Comparison of ENCODE assay signal across 26 cellular contexts in genomic region chr18:63544017-63544416, GRCh38. TPM values are rescaled to one million over a fixed set of nuclear protein-coding genes. Genes with fewer than 3 reads are reported as not detected.
DNase-seq lines count a peak whose midpoint lies in the region; ATAC-seq, FAIRE-seq and TF ChIP-seq lines count a peak whose summit lies in the region.
"Had no signal": no experiment of that assay in that cellular context is flagged by ENCODE, and none has a peak within 500 bp of the region (broad histone marks: within the 10 kb centered on the region; RNA-seq: fewer than 3 reads in every experiment).

No MANE protein-coding gene starts in this region.

- no peak overlapping the region for H3K4ac ChIP-seq in neuronal stem cell (ENCODE audit: low read length)

- TF ChIP-seq RAD21 in GM12878 (IDR thresholded peaks at IDR 0.05; ENCODE audit: insufficient read depth, low read depth, low read length) = no peak

- no peak for TF ChIP-seq CTCF in GM12878 (IDR thresholded peaks at IDR 0.05 in 2 of 3, conservative IDR thresholded peaks at IDR 0.05 in 1 of 3; ENCODE audit: control insufficient read depth in 2 of 3, extremely low read depth in 1 of 3, insufficient read depth in 1 of 3, low read depth in 3 of 3, low read length in 3 of 3)
- no peak for TF ChIP-seq CTCF in heart right ventricle (IDR thresholded peaks at IDR 0.05)

- no peak for FAIRE-seq in GM12878 (lab: Jason Lieb, UNC)
- FAIRE-seq: A204.1, G401.6, GM12892, GM18507 had no signal

- SMC1A ChIA-PET in GM12878 (lab: Charles Lee; ENCODE audit: uncharacterized antibody, unreplicated experiment) = interaction anchor here (1.0 to 1.2 kb wide), 3 partner anchors 14 to 34 kb away, joined by 3 to 4 read pairs (median 3); no protein-coding TSS in a partner anchor

- no peak overlapping the region for H3K18ac ChIP-seq in neuronal stem cell (ENCODE audit: low read length)

- H2BK5ac ChIP-seq in neuronal stem cell (ENCODE audit: low read length) = no peak overlapping the region

- no peaks in the 10 kb centered on the region for H3K79me2 ChIP-seq in GM12878 (ENCODE audit: control insufficient read depth, insufficient read depth, low read length)

- H4K8ac ChIP-seq in neuronal stem cell (ENCODE audit: low read depth, low read length) = no peak overlapping the region

- H3K36me3 ChIP-seq in GM12878 (ENCODE audit: control insufficient read depth in 2 of 2, insufficient read depth in 2 of 2, low read length in 1 of 2) (no peaks in the 10 kb centered on the region), neuronal stem cell (replicated peaks in 1 of 2; ENCODE audit: control insufficient read depth in 2 of 2, insufficient read depth in 2 of 2, low read length in 2 of 2) (no peaks in the 10 kb centered on the region), heart right ventricle (no peaks in the 10 kb centered on the region)
- H3K36me3 ChIP-seq: BE2C, BLaER1 had no signal

- H2AK5ac ChIP-seq in neuronal stem cell (ENCODE audit: low read depth, low read length) = no peak overlapping the region

- H3K23ac ChIP-seq in neuronal stem cell (ENCODE audit: low read depth, low read length, poor library complexity) = no peak overlapping the region

- H3K27ac ChIP-seq in GM12878 (ENCODE audit: control insufficient read depth, insufficient read depth) = no peak overlapping the region
- H3K27ac ChIP-seq in neuronal stem cell (replicated peaks; ENCODE audit: low read length) = no peak overlapping the region
- H3K27ac ChIP-seq in heart right ventricle = no peak overlapping the region
- H3K27ac ChIP-seq: BLaER1 had no signal

- H3K4me1 ChIP-seq in GM12878 (ENCODE audit: control insufficient read depth, insufficient read depth, low read length) (no peaks in the 10 kb centered on the region), neuronal stem cell (ENCODE audit: control insufficient read depth in 2 of 2, insufficient read depth in 1 of 2, low read depth in 1 of 2, low read length in 2 of 2) (peaks cover 4 to 20% of the 10 kb centered on the region in 2 donors), heart right ventricle (no peaks in the 10 kb centered on the region)
- H3K4me1 ChIP-seq: BE2C, BLaER1 had no signal

- no peaks in the 10 kb centered on the region for H4K20me1 ChIP-seq in GM12878 (ENCODE audit: control insufficient read depth, insufficient read depth)
- H4K20me1 ChIP-seq: BLaER1 had no signal

- intact Hi-C loops in GM12878 (cut with micrococcal nuclease; ENCODE audit: unreplicated experiment) (no loop called here), heart right ventricle (cut with DNase I) (no loop called here)

- in situ Hi-C loops in GM12878 (cut with MboI) = loop anchor here (10.0 kb wide), 1 partner anchor 61 kb away; no protein-coding TSS in a partner anchor

- H3K4me2 ChIP-seq in GM12878 (ENCODE audit: control insufficient read depth, insufficient read depth) = no peak overlapping the region
- no peak overlapping the region for H3K4me2 ChIP-seq in neuronal stem cell (ENCODE audit: insufficient read depth, low read length, poor library complexity, severe bottlenecking)
- H3K4me2 ChIP-seq: BLaER1 had no signal

- no peak for ATAC-seq in GM12878
- no peak for ATAC-seq in GM21825 (IDR thresholded peaks at IDR 0.05; ENCODE audit: unreplicated experiment)
- no peak for ATAC-seq in heart right ventricle
- no peak for ATAC-seq in GM19328 (IDR thresholded peaks at IDR 0.05; ENCODE audit: unreplicated experiment)
- no peak for ATAC-seq in HG02885 (IDR thresholded peaks at IDR 0.05; ENCODE audit: poor library complexity, unreplicated experiment)

- WGBS in GM12878 (ENCODE audit: insufficient coverage, insufficient replicate concordance, low lambda C conversion rate, missing lambda C conversion rate) = 0% methylated on average over 2 of the region's 2 CpGs
- WGBS in neuronal stem cell (ENCODE audit: extremely low coverage in 2 of 2, insufficient read length in 2 of 2, insufficient replicate concordance in 1 of 2), 2 donors = no CpG with 5 or more reads among the region's 2 CpGs
- WGBS in heart right ventricle, 2 donors = 87 to 93% methylated on average over 2 of the region's 2 CpGs

- no peak overlapping the region for H4K91ac ChIP-seq in neuronal stem cell (ENCODE audit: low read depth, low read length, poor library complexity)

- no peak overlapping the region for H3K14ac ChIP-seq in neuronal stem cell (ENCODE audit: low read length)

- H3K9me3 ChIP-seq in GM12878 (replicated peaks; ENCODE audit: control insufficient read depth, insufficient read depth, low read length) (no peaks in the 10 kb centered on the region), neuronal stem cell (replicated peaks in 1 of 2; ENCODE audit: control insufficient read depth in 2 of 2, insufficient read depth in 1 of 2, low read depth in 1 of 2, low read length in 2 of 2) (no peaks in the 10 kb centered on the region), heart right ventricle (no peaks in the 10 kb centered on the region)
- H3K9me3 ChIP-seq: BE2C, BLaER1 had no signal

- H2BK120ac ChIP-seq in neuronal stem cell (ENCODE audit: low read depth, low read length) = no peak overlapping the region

- no peak for TF ChIP-seq POLR2A in GM12878 (IDR thresholded peaks at IDR 0.05; ENCODE audit: low read depth, low read length)

- no peak overlapping the region for H3K9ac ChIP-seq in GM12878 (ENCODE audit: control insufficient read depth, insufficient read depth, low read length)
- no peak overlapping the region for H3K9ac ChIP-seq in neuronal stem cell (ENCODE audit: low read depth, low read length, poor library complexity)
- H3K9ac ChIP-seq: BLaER1 had no signal

- CTCF ChIA-PET in GM12878 (lab: Yijun Ruan, JAX) = interaction anchor here (0.9 to 1.5 kb wide), 2 partner anchors 9 to 28 kb away, joined by 3 read pairs; no protein-coding TSS in a partner anchor

- TF ChIP-seq EP300 in GM12878 (IDR thresholded peaks at IDR 0.05; ENCODE audit: borderline replicate concordance in 1 of 2, control insufficient read depth in 1 of 2, low read depth in 2 of 2, low read length in 2 of 2) = no peak

- H2AFZ ChIP-seq in GM12878 (ENCODE audit: control insufficient read depth, low read depth, low read length) (no peak overlapping the region), neuronal stem cell (ENCODE audit: low read length) (peak overlapping the region; percentile 36)

- H2BK15ac ChIP-seq in neuronal stem cell (ENCODE audit: low read length) = no peak overlapping the region

- no peaks in the 10 kb centered on the region for H3K79me1 ChIP-seq in neuronal stem cell (ENCODE audit: low read depth, low read length)

- no peak overlapping the region for H2BK12ac ChIP-seq in neuronal stem cell (ENCODE audit: low read length)

- RAD21 ChIA-PET in GM12878 (lab: Charles Lee; ENCODE audit: unreplicated experiment) = interaction anchor here (1.3 kb wide), 1 partner anchor 34 kb away, joined by 3 read pairs; no protein-coding TSS in a partner anchor

- DNase-seq in SK-N-DZ (ENCODE audit: low spot score) (peak; percentile 5), GM12878 (ENCODE audit: low read depth, low spot score) (no peak), neuronal stem cell (ENCODE audit: low spot score) (no peak), heart right ventricle (no peak)
- DNase-seq: 8988T; ACHN; BE2C; C1 segment of cervical spinal cord; Calu3; CD4-positive, alpha-beta memory T cell; CD4-positive, CD25-positive, alpha-beta regulatory T cell; CD8-positive, alpha-beta memory T cell; COR-L47; DMS79 treated with DMSO at 0.1 percent for 48 hours; GF-D8 had no signal

- POLR2A ChIA-PET in GM12878 (lab: Charles Lee) = no interaction called here

- no peaks in the 10 kb centered on the region; a peak in 1 of 4 replicates for H3K27me3 ChIP-seq in GM12878 (replicated peaks in 1 of 2; ENCODE audit: control insufficient read depth in 2 of 2, insufficient read depth in 2 of 2, low read length in 1 of 2)
- H3K27me3 ChIP-seq in neuronal stem cell (ENCODE audit: control insufficient read depth in 3 of 3, insufficient read depth in 3 of 3, low read depth in 1 of 3, low read length in 3 of 3) = no peaks in the 10 kb centered on the region
- no peaks in the 10 kb centered on the region for H3K27me3 ChIP-seq in heart right ventricle
- H3K27me3 ChIP-seq: BE2C, BLaER1 had no signal

- no TSS peak for BruUV-seq in GM12878 (replicated peaks; lab: Mats Ljungman, UMichigan)

- H3K4me3 ChIP-seq in GM12878 (no peak overlapping the region), neuronal stem cell (ENCODE audit: low read length in 2 of 2) (no peak overlapping the region), heart right ventricle (no peak overlapping the region)
- H3K4me3 ChIP-seq: BLaER1 had no signal

RNA-seq across cellular contexts. Expression of gene SERPINB12, which starts 1.8 kb away (rescaled TPM):
- polyA plus RNA-seq in SK-N-DZ (2014; cell fraction: cytosol; rRNA removed) = not detected in 2 replicates
- polyA plus RNA-seq in SK-N-DZ (2014; cell fraction: nucleus; rRNA removed) = not detected in 2 replicates
- not detected in 2 replicates for total RNA-seq in GM12878 (2013; cell fraction: nucleolus; rRNA removed)
- total RNA-seq in GM12878 (2014; rRNA removed) = not detected in 2 replicates
- total RNA-seq in GM12878 (2014; rRNA removed; fragmentation: Illumina TruSeq; extraction: Trizol) = not detected in 2 replicates
- total RNA-seq in GM12878 (2021) = not detected in 2 replicates
- not detected for polyA plus RNA-seq in GM12878 (2011; ENCODE audit: low read depth)
- polyA plus RNA-seq in GM12878 (2011; rRNA removed) = not detected in 2 replicates
- polyA plus RNA-seq in GM12878 (2011; cell fraction: cytosol; rRNA removed) = not detected in 2 replicates
- not detected in 2 replicates for polyA plus RNA-seq in GM12878 (2011; cell fraction: nucleus; rRNA removed)
- not detected in 2 replicates for polyA plus RNA-seq in GM12878 (2012)
- polyA plus RNA-seq in GM12878 (2014; fragmentation: Illumina TruSeq; extraction: Trizol) = not detected in 2 replicates
- polyA plus RNA-seq in GM12878 (2014; fragmentation: Nextera tagmentation; extraction: Ambion mirVana) = not detected
- not detected in 2 replicates for polyA plus RNA-seq in GM12878 (2014; rRNA removed)
- polyA plus RNA-seq in GM12878 (2016; fragmentation: Nextera tagmentation; extraction: Ambion mirVana) = not detected
- not detected in 2 replicates for polyA minus RNA-seq in GM12878 (2011; rRNA and poly(A)+ RNA removed)
- not detected in 2 replicates for polyA minus RNA-seq in GM12878 (2011; cell fraction: cytosol; rRNA and poly(A)+ RNA removed)
- not detected in 2 replicates for polyA minus RNA-seq in GM12878 (2011; cell fraction: nucleus; rRNA and poly(A)+ RNA removed)
- not detected for polyA plus RNA-seq in neuronal stem cell (2013, experiment 1 of 2)
- polyA plus RNA-seq in neuronal stem cell (2013, experiment 2 of 2) = not detected
- total RNA-seq in heart right ventricle = not detected
- polyA plus RNA-seq in heart right ventricle = not detected
- total RNA-seq: A673; Calu3; CD4-positive, alpha-beta memory T cell; CD4-positive, CD25-positive, alpha-beta regulatory T cell; CD8-positive, alpha-beta memory T cell had no signal
- polyA plus RNA-seq: AG04450; CD14-positive monocyte; CD4-positive, alpha-beta memory T cell; CD4-positive, CD25-positive, alpha-beta regulatory T cell; CD8-positive, alpha-beta memory T cell had no signal

RNA-seq across cellular contexts. Expression of gene SERPINB13, which starts 43.1 kb away (rescaled TPM):
- not detected in 2 replicates for polyA plus RNA-seq in SK-N-DZ (2014; cell fraction: cytosol; rRNA removed)
- not detected in 2 replicates for polyA plus RNA-seq in SK-N-DZ (2014; cell fraction: nucleus; rRNA removed)
- total RNA-seq in GM12878 (2013; cell fraction: nucleolus; rRNA removed) = not detected in 2 replicates
- total RNA-seq in GM12878 (2014; rRNA removed) (not detected in 2 replicates), GM12878 (2014; rRNA removed; fragmentation: Illumina TruSeq; extraction: Trizol) (not detected in 2 replicates), GM12878 (2021) (not detected in 2 replicates), heart right ventricle (not detected)
- not detected for polyA plus RNA-seq in GM12878 (2011; ENCODE audit: low read depth)
- polyA plus RNA-seq in GM12878 (2011; rRNA removed) (not detected in 2 replicates), GM12878 (2014; fragmentation: Illumina TruSeq; extraction: Trizol) (not detected in 2 replicates), GM12878 (2014; fragmentation: Nextera tagmentation; extraction: Ambion mirVana) (not detected), GM12878 (2014; rRNA removed) (not detected in 2 replicates), GM12878 (2016; fragmentation: Nextera tagmentation; extraction: Ambion mirVana) (not detected), heart right ventricle (under 1 TPM in 1 of 2 donors, not detected in 1; 0.04 TPM)
- not detected in 2 replicates for polyA plus RNA-seq in GM12878 (2011; cell fraction: cytosol; rRNA removed)
- not detected in 2 replicates for polyA plus RNA-seq in GM12878 (2011; cell fraction: nucleus; rRNA removed)
- polyA plus RNA-seq in GM12878 (2012) = not detected in 2 replicates
- not detected in 2 replicates for polyA minus RNA-seq in GM12878 (2011; rRNA and poly(A)+ RNA removed)
- polyA minus RNA-seq in GM12878 (2011; cell fraction: cytosol; rRNA and poly(A)+ RNA removed) = not detected in 2 replicates
- polyA minus RNA-seq in GM12878 (2011; cell fraction: nucleus; rRNA and poly(A)+ RNA removed) = not detected in 2 replicates
- polyA plus RNA-seq in neuronal stem cell (2013, experiment 1 of 2) = not detected
- not detected for polyA plus RNA-seq in neuronal stem cell (2013, experiment 2 of 2)
- total RNA-seq: Calu3; CD4-positive, alpha-beta memory T cell; CD4-positive, CD25-positive, alpha-beta regulatory T cell; CD8-positive, alpha-beta memory T cell had no signal
- polyA plus RNA-seq: AG04450; CD14-positive monocyte; CD4-positive, alpha-beta memory T cell; CD4-positive, CD25-positive, alpha-beta regulatory T cell; CD8-positive, alpha-beta memory T cell had no signal
